7 cellular contexts compared by ENCODE assay signal in the genomic region with DNA sequence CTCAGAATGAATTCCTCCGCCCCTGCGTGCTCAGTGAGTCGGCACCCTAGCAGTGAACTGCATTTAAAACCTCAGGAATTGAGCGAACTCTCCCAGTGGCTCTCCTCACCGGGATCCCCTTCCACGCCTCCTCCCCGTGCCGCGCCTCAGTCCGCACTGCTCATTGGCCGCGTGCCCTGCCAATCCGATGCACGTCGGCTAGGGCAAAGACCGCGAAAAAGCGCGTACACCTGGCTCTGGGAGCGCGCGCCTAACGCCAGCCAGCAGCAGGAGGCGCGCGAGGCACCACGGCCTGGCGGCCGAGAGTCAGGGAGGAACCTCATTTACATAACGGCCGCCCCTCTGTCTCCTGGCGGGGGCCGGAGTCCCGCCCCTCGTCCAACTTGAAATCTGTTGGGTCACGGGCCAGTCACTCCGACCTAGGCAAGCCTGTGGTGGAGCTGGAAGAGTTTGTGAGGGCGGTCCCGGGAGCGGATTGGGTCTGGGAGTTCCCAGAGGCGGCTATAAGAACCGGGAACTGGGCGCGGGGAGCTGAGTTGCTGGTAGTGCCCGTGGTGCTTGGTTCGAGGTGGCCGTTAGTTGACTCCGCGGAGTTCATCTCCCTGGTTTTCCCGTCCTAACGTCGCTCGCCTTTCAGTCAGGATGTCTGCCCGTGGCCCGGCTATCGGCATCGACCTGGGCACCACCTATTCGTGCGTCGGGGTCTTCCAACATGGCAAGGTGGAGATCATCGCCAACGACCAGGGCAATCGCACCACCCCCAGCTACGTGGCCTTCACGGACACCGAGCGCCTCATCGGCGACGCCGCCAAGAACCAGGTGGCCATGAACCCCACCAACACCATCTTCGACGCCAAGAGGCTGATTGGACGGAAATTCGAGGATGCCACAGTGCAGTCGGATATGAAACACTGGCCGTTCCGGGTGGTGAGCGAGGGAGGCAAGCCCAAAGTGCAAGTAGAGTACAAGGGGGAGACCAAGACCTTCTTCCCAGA. TPM values are rescaled to one million over a fixed set of nuclear protein-coding genes. Genes with fewer than 3 reads are reported as not detected.
A peak's percentile ranks its signal among the peaks of the same experiment; 100 is the strongest.
DNase-seq lines count a peak whose midpoint lies in the region; ATAC-seq and TF ChIP-seq lines count a peak whose summit lies in the region.

Gene HSPA2, plus strand, starts transcription at position 534 of the 995 bp plus-strand sequence. Its CDS starts 109 bp downstream, at position 643.

- POLR2A ChIA-PET in activated CD4-positive, alpha-beta T cell treated with anti-CD3 and anti-CD28 coated beads for 36 hours (lab: Charles Lee) = interaction anchor here (0.7 to 1.8 kb wide), 7 partner anchors 9 to 374 kb away, joined by 3 to 9 read pairs (median 4); partner anchors contain the start of genes MTHFD1 and PPP1R36

- H3K27me3 Mint-ChIP-seq in activated CD4-positive, alpha-beta T cell treated with anti-CD3 and anti-CD28 coated beads for 36 hours = peaks cover 39% of the 10 kb centered on the region

- H3K4me3 Mint-ChIP-seq in activated CD4-positive, alpha-beta T cell treated with anti-CD3 and anti-CD28 coated beads for 36 hours = peak within 1 kb of the TSS; percentile 81

- CTCF ChIA-PET in activated CD4-positive, alpha-beta T cell treated with anti-CD3 and anti-CD28 coated beads for 36 hours (lab: Charles Lee) = interaction anchor here (0.5 to 1.9 kb wide), 10 partner anchors 13 to 223 kb away, joined by 3 to 13 read pairs (median 3); no protein-coding TSS in a partner anchor

- TF ChIP-seq POLR2A in GM18526 (IDR thresholded peaks at IDR 0.05; ENCODE audit: extremely low read depth, insufficient read length) = peak; percentile 95

- peak; percentile 93 for ATAC-seq in HG03066 (IDR thresholded peaks at IDR 0.05; ENCODE audit: low read depth, unreplicated experiment)
- ATAC-seq in activated CD4-positive, alpha-beta T cell treated with anti-CD3 and anti-CD28 coated beads for 36 hours = peak; percentile 95

- peak within 1 kb of the TSS; percentile 96 for H3K27ac Mint-ChIP-seq in activated CD4-positive, alpha-beta T cell treated with anti-CD3 and anti-CD28 coated beads for 36 hours

- peaks cover 6% of the 10 kb centered on the region for H3K9me3 Mint-ChIP-seq in activated CD4-positive, alpha-beta T cell treated with anti-CD3 and anti-CD28 coated beads for 36 hours (ENCODE audit: low read depth)

- intact Hi-C loops in activated CD4-positive, alpha-beta T cell treated with anti-CD3 and anti-CD28 coated beads for 36 hours (cut with DNase I, micrococcal nuclease) = loop anchor here (1.0 to 2.0 kb wide), 9 partner anchors 9 to 447 kb away; partner anchors contain the start of genes MTHFD1 (in 2 of the 2), ZBTB25 (in 2 of the 2), CHURC1 (in 1 of the 2) and PPP1R36 (in 1 of the 2)

- H3K4me1 Mint-ChIP-seq in activated CD4-positive, alpha-beta T cell treated with anti-CD3 and anti-CD28 coated beads for 36 hours = peaks cover 28% of the 10 kb centered on the region

- DNase-seq in NCI-H226 (peak; percentile 99), kidney glomerular epithelial cell (lab: John Stamatoyannopoulos, UW) (peak; percentile 99)
- peak; percentile 97 for DNase-seq in activated CD4-positive, alpha-beta T cell treated with anti-CD3 and anti-CD28 coated beads for 36 hours
- peak; percentile 78 to 89 for DNase-seq in stimulated activated CD4-positive, alpha-beta T cell treated with anti-CD3 and anti-CD28 coated beads, Interleukin-1b, Interleukin-23, amount 100 ng/mL, for 1 hour (ENCODE audit: low read depth in 2 of 2)

- H3K27ac ChIP-seq in cingulate gyrus (ENCODE audit: low read depth, low read length) = peak within 1 kb of the TSS; percentile 88

- peaks cover 11% of the 10 kb centered on the region for H3K36me3 Mint-ChIP-seq in activated CD4-positive, alpha-beta T cell treated with anti-CD3 and anti-CD28 coated beads for 36 hours (ENCODE audit: low read depth)

RNA-seq across cellular contexts. Expression of gene HSPA2, which starts in this region (rescaled TPM):
- 1 to 10 TPM; 3.2 to 4.1 TPM for total RNA-seq in activated CD4-positive, alpha-beta T cell treated with anti-CD3 and anti-CD28 coated beads for 36 hours

Comparison
In these comparisons a context has a peak if more than half of its experiments do, and no peak if none do; other contexts are left out.
1. Peak in every context shown above with its lines: DNase-seq, ATAC-seq and H3K27ac ChIP-seq.